In the genomic region with DNA sequence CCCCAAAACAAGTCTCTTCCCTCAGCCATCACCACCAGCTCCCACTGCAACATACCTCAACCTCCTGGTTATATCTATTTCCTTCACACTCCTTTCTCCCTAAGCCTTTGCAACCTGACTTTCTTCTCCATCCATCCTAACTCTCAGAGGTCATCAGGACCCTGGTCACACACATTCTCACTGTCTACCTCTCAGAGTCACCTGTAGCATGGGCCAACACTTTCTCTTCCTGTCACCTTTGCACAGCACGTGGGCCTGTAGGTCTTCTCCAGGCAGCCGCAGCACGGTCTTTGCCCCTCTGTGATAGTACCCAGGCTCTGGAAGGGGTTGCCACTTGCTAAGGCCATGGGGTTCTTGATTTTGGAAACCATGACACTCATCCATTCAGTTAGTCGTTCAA, we compare ENCODE assay signal across 1 cellular context.
TF ChIP-seq lines count a peak whose summit lies in the region.

No MANE protein-coding gene starts in this region.

TF ChIP-seq in H1, 55 proteins besides CTCF, POLR2A, EP300 and RAD21:
- TF ChIP-seq TAF1 (IDR thresholded peaks at IDR 0.05; ENCODE audit: low read depth, low read length) (no peak), CHD1 (IDR thresholded peaks at IDR 0.05; ENCODE audit: low read depth, low read length) (no peak), SIX5 (IDR thresholded peaks at IDR 0.05; ENCODE audit: low read depth, low read length) (no peak), JUND (IDR thresholded peaks at IDR 0.05; ENCODE audit: low read length) (no peak), KDM5A (IDR thresholded peaks at IDR 0.05; ENCODE audit: low read length) (no peak), SRF (IDR thresholded peaks at IDR 0.05; ENCODE audit: low read depth, low read length) (no peak), YY1 (IDR thresholded peaks at IDR 0.05; ENCODE audit: low read depth, low read length) (no peak), CTBP2 (IDR thresholded peaks at IDR 0.05; ENCODE audit: borderline replicate concordance, insufficient read depth, insufficient read length, low read length) (no peak), POU5F1 (IDR thresholded peaks at IDR 0.05; ENCODE audit: low read depth, low read length) (no peak), BRCA1 (IDR thresholded peaks at IDR 0.05; ENCODE audit: low read depth, low read length) (no peak), HDAC6 (IDR thresholded peaks at IDR 0.05; ENCODE audit: low read depth, low read length) (no peak)
- TF ChIP-seq, protein P1, sequence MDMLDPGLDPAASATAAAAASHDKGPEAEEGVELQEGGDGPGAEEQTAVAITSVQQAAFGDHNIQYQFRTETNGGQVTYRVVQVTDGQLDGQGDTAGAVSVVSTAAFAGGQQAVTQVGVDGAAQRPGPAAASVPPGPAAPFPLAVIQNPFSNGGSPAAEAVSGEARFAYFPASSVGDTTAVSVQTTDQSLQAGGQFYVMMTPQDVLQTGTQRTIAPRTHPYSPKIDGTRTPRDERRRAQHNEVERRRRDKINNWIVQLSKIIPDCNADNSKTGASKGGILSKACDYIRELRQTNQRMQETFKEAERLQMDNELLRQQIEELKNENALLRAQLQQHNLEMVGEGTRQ (IDR thresholded peaks at IDR 0.05; ENCODE audit: low read length), result no peak
